8 cellular contexts compared by ENCODE assay signal in genomic region chr13:76991796-76992547, GRCh38. TPM values are rescaled to one million over a fixed set of nuclear protein-coding genes. Genes with fewer than 3 reads are reported as not detected.
DNase-seq lines count a peak whose midpoint lies in the region; ATAC-seq and TF ChIP-seq lines count a peak whose summit lies in the region.

TSS of gene CLN5 (plus strand) at chr13:76992081. CDS start at chr13:76992099, 18 bp downstream.

- H3K4me3 ChIP-seq in NB4 (ENCODE audit: low read depth, low read length) = peak within 1 kb of the TSS; percentile 93

- ATAC-seq in HG02571 (IDR thresholded peaks at IDR 0.05; ENCODE audit: unreplicated experiment) (peak; percentile 96), omental fat pad (ENCODE audit: low FRiP score) (peak; percentile 96)

- no peaks in the 10 kb centered on the region for H3K9me3 Mint-ChIP-seq in activated naive CD8-positive, alpha-beta T cell (ENCODE audit: low read depth)

- peaks cover 51% of the 10 kb centered on the region for H3K4me1 Mint-ChIP-seq in activated naive CD8-positive, alpha-beta T cell (ENCODE audit: low read depth)

- H3K27me3 Mint-ChIP-seq in activated naive CD8-positive, alpha-beta T cell = no peaks in the 10 kb centered on the region

- TF ChIP-seq CTCF in GM10266 (IDR thresholded peaks at IDR 0.05; ENCODE audit: control insufficient read depth, insufficient read depth, low read depth, missing control alignments) (no peak), NB4 (IDR thresholded peaks at IDR 0.05; ENCODE audit: low read depth, low read length) (no peak), omental fat pad (IDR thresholded peaks at IDR 0.05) (no peak)

- H3K4me3 Mint-ChIP-seq in activated naive CD8-positive, alpha-beta T cell = peak within 1 kb of the TSS; percentile 97

- peaks cover 7% of the 10 kb centered on the region for H3K36me3 Mint-ChIP-seq in activated naive CD8-positive, alpha-beta T cell

- peak within 1 kb of the TSS; percentile 78 for H3K27ac ChIP-seq in temporal lobe (ENCODE audit: low read depth, low read length)

- H3K27ac Mint-ChIP-seq in activated naive CD8-positive, alpha-beta T cell = peak within 1 kb of the TSS; percentile 97

- TF ChIP-seq POLR2A in NB4 (IDR thresholded peaks at IDR 0.05; ENCODE audit: extremely low read depth, insufficient read length) = peak; percentile 93

- DNase-seq in GM10266 (ENCODE audit: extremely low spot score) = peak; percentile 95
- DNase-seq in NB4 (ENCODE audit: low read depth) = peak; percentile 97
- peak; percentile 89 for DNase-seq in SKM-1 treated with dmso at 0.1 percent for 144 hours (lab: John Stamatoyannopoulos, UW; ENCODE audit: unreplicated experiment)
- DNase-seq in glomerular visceral epithelial cell (ENCODE audit: extremely low spot score) = peak; percentile 95
- peak; percentile 52 for DNase-seq in omental fat pad (ENCODE audit: low spot score)

RNA-seq across cellular contexts. Expression of gene CLN5, which starts in this region (rescaled TPM):
- 10 to 100 TPM; 13.0 to 31.9 (median 28.5) TPM for total RNA-seq in omental fat pad
- 20.7 TPM for total RNA-seq in temporal lobe

Comparison
In these comparisons a context has a peak if more than half of its experiments do, and no peak if none do; other contexts are left out.
1. Peak in every context shown above with its lines: DNase-seq, ATAC-seq, H3K4me3 ChIP-seq and H3K27ac ChIP-seq.